ENCODE assay signal across 24 cellular contexts in the genomic region with DNA sequence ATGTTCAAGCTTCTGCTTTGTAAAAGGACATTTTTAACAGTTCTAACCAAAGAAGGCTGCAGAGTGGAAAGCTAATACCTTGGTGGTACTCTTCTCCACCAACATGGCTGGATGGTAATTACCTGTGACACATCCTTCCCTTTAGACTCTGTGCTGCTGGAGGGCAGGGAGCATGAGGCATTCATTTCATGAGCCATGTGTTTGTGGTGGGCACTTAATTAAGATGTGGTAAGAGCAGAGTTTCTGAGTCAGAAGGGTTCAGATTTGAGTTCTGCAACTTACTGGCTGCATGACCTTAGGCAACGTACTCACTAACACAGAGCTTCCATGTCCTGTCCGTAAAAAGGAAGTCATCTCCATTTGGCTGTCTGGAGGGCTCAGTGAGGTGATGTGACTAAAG. TPM values are rescaled to one million over a fixed set of nuclear protein-coding genes. Genes with fewer than 3 reads are reported as not detected.
DNase-seq lines count a peak whose midpoint lies in the region; ATAC-seq and TF ChIP-seq lines count a peak whose summit lies in the region.
"Had no signal": no experiment of that assay in that cellular context is flagged by ENCODE, and none has a peak within 500 bp of the region (broad histone marks: within the 10 kb centered on the region; RNA-seq: fewer than 3 reads in every experiment).

No MANE protein-coding gene starts in this region.

- no peak overlapping the region for H2AFZ ChIP-seq in GM23248
- H2AFZ ChIP-seq in PC-3 (ENCODE audit: low read length) = no peak overlapping the region

- 47 to 58% methylated on average over 2 of the region's 2 CpGs for WGBS in GM23248 (ENCODE audit: low coverage in 1 of 2, low lambda C conversion rate in 2 of 2, missing lambda C conversion rate in 2 of 2), 2 experiments
- 42 to 75% (median 65%) methylated on average over 2 of the region's 2 CpGs for WGBS in adrenal gland, 4 donors

- BruUV-seq in PC-3 (replicated peaks; lab: Mats Ljungman, UMichigan) = no TSS peak

- H3K9ac ChIP-seq in GM23248 (no peak overlapping the region), PC-3 (ENCODE audit: low read length) (no peak overlapping the region)

- H3K9me3 Mint-ChIP-seq in naive thymus-derived CD8-positive, alpha-beta T cell = peaks cover 0 to 5% (median 3%) of the 10 kb centered on the region in 9 donors
- H3K9me3 Mint-ChIP-seq: natural killer cell had no signal

- intact Hi-C loops in PC-3 (cut with micrococcal nuclease) (no loop called here), adrenal gland (cut with DNase I) (loop anchor here in 1 of 2 donors (10.0 kb wide), 1 partner anchor 774 kb away; no protein-coding TSS in a partner anchor)

- H4K20me1 ChIP-seq in GM23248 (ENCODE audit: insufficient read depth) = no peaks in the 10 kb centered on the region
- H4K20me1 ChIP-seq in PC-3 (ENCODE audit: low read length) = no peaks in the 10 kb centered on the region

- H3K79me2 ChIP-seq in GM23248 (ENCODE audit: insufficient read depth) = no peaks in the 10 kb centered on the region
- H3K79me2 ChIP-seq in PC-3 (ENCODE audit: low read length) = no peaks in the 10 kb centered on the region

- H3K4me3 Mint-ChIP-seq in naive thymus-derived CD8-positive, alpha-beta T cell = no peak overlapping the region
- H3K4me3 Mint-ChIP-seq: CD8-positive, alpha-beta T cell; dendritic cell treated with granulocyte-macrophage colony-stimulating factor and Interleukin-4, amounts not matched to agents 40 ng/mL and 50 ng/mL, for 4 days; natural killer cell; T-helper 1 cell treated with Interleukin-12 subunit alpha and Interleukin-12 subunit beta and Interleukin-4 antibody, amounts not matched to agents 30 μg/mL and 1 μg/mL, for 36 hours had no signal

- no peaks in the 10 kb centered on the region; the same call in none of the 2 replicates for H3K27me3 ChIP-seq in GM23248 (replicated peaks; ENCODE audit: insufficient read depth)
- H3K27me3 ChIP-seq in PC-3 (ENCODE audit: low read length) = no peaks in the 10 kb centered on the region
- H3K27me3 ChIP-seq in adrenal gland = peaks cover 18% of the 10 kb centered on the region

- TF ChIP-seq CTCF in PC-3 (conservative IDR thresholded peaks at IDR 0.05; ENCODE audit: low read depth, low read length) (no peak), adrenal gland (IDR thresholded peaks at IDR 0.05) (no peak)

- H3K9me3 ChIP-seq in GM23248 (ENCODE audit: low read depth) (no peaks in the 10 kb centered on the region), PC-3 (ENCODE audit: low read length) (no peaks in the 10 kb centered on the region), adrenal gland (replicated peaks in 1 of 3) (no peaks in the 10 kb centered on the region)
- H3K9me3 ChIP-seq: SJSA1 had no signal

- in situ Hi-C loops in GM23248 (cut with MboI) = loop anchor here (25.0 kb wide), 2 partner anchors 642 to 767 kb away; no protein-coding TSS in a partner anchor

- H3K27ac ChIP-seq in GM23248 (no peak overlapping the region), PC-3 (ENCODE audit: low read length) (no peak overlapping the region), adrenal gland (no peak overlapping the region)
- H3K27ac ChIP-seq: SJSA1, spleen had no signal

- peaks cover 0 to 8% (median 4%) of the 10 kb centered on the region in 3 donors for H3K36me3 Mint-ChIP-seq in naive thymus-derived CD8-positive, alpha-beta T cell
- H3K36me3 Mint-ChIP-seq: CD8-positive, alpha-beta T cell; natural killer cell had no signal

- no peak overlapping the region for H3K4me3 ChIP-seq in GM23248
- no peak overlapping the region for H3K4me3 ChIP-seq in PC-3 (ENCODE audit: low read length)
- H3K4me3 ChIP-seq in adrenal gland = no peak overlapping the region
- H3K4me3 ChIP-seq: SJSA1, spleen had no signal

- no peak for ATAC-seq in PC-3
- ATAC-seq in naive thymus-derived CD8-positive, alpha-beta T cell = no peak
- ATAC-seq: CD8-positive, alpha-beta T cell; natural killer cell had no signal

- H3K27me3 Mint-ChIP-seq in naive thymus-derived CD8-positive, alpha-beta T cell = peaks cover 20 to 65% (median 36%) of the 10 kb centered on the region in 5 donors

- no peak overlapping the region for H3K27ac Mint-ChIP-seq in naive thymus-derived CD8-positive, alpha-beta T cell
- H3K27ac Mint-ChIP-seq: CD8-positive, alpha-beta T cell; dendritic cell treated with granulocyte-macrophage colony-stimulating factor and Interleukin-4, amounts not matched to agents 40 ng/mL and 50 ng/mL, for 4 days; natural killer cell; T-helper 1 cell treated with Interleukin-12 subunit alpha and Interleukin-12 subunit beta and Interleukin-4 antibody, amounts not matched to agents 30 μg/mL and 1 μg/mL, for 36 hours had no signal

- H3K9me2 ChIP-seq in GM23248 (ENCODE audit: insufficient read depth) (no peaks in the 10 kb centered on the region), PC-3 (replicated peaks; ENCODE audit: low read length) (no peaks in the 10 kb centered on the region)

- no peaks in the 10 kb centered on the region for H3K4me1 Mint-ChIP-seq in naive thymus-derived CD8-positive, alpha-beta T cell
- H3K4me1 Mint-ChIP-seq: natural killer cell had no signal

- no peaks in the 10 kb centered on the region for H3K36me3 ChIP-seq in GM23248 (ENCODE audit: low read depth)
- H3K36me3 ChIP-seq in PC-3 (ENCODE audit: low read depth, low read length) = no peaks in the 10 kb centered on the region
- no peaks in the 10 kb centered on the region for H3K36me3 ChIP-seq in adrenal gland (replicated peaks in 1 of 2)
- H3K36me3 ChIP-seq: SJSA1, spleen had no signal

- H3K4me1 ChIP-seq in GM23248 (ENCODE audit: insufficient read depth) (no peaks in the 10 kb centered on the region), PC-3 (ENCODE audit: insufficient read depth, low read length) (peaks cover 24% of the 10 kb centered on the region; the same call in 1 of the 2 replicates), adrenal gland (replicated peaks in 1 of 2) (no peaks in the 10 kb centered on the region)

- DNase-seq in Daoy (ENCODE audit: low read depth) = peak; percentile 62
- peak; percentile 54 for DNase-seq in GM23248
- peak; percentile 35 for DNase-seq in PC-3
- DNase-seq in fibroblast of gingiva (ENCODE audit: low read depth) = peak; percentile 5
- no peak for DNase-seq in stimulated activated CD8-positive, alpha-beta memory T cell treated with anti-CD3 and anti-CD28 coated beads, Interleukin-4, amount 100 ng/mL, for 48 hours
- DNase-seq in naive thymus-derived CD8-positive, alpha-beta T cell = no peak
- no peak for DNase-seq in SK-N-DZ (ENCODE audit: low spot score)
- DNase-seq in adrenal gland = no peak
- DNase-seq: activated CD4-positive, alpha-beta T cell treated with anti-CD3 and anti-CD28 coated beads, Interleukin-2, amount 50 U/mL, for 1 hour; activated CD8-positive, alpha-beta memory T cell treated with anti-CD3 and anti-CD28 coated beads, Interleukin-2, amount 50 U/mL, for 48 hours; activated gamma-delta T cell treated with Interleukin-2 at 50 U/mL for 16 hours; CD8-positive, alpha-beta T cell; IMR-90; mesendoderm; natural killer cell; NCI-H1694; NCI-H69; OCI-M1; spleen; stimulated activated CD4-positive, alpha-beta T cell treated with anti-CD3 and anti-CD28 coated beads, Interleukin-4, amount 100 ng/mL, for 4 hours; trophoblast cell had no signal

- CTCF ChIA-PET in PC-3 (lab: Charles Lee) = no interaction called here

- H3F3A ChIP-seq in GM23248 (ENCODE audit: insufficient read depth) = no peaks in the 10 kb centered on the region
- H3F3A ChIP-seq in PC-3 (ENCODE audit: low read length, unreplicated experiment) = no peaks in the 10 kb centered on the region

- TF ChIP-seq POLR2A in adrenal gland (IDR thresholded peaks at IDR 0.05) = no peak

- no peak overlapping the region for H3K4me2 ChIP-seq in GM23248 (ENCODE audit: unreplicated experiment)
- H3K4me2 ChIP-seq in PC-3 (ENCODE audit: low read length) = no peak overlapping the region

- POLR2A ChIA-PET in PC-3 (lab: Charles Lee; ENCODE audit: unreplicated experiment) = no interaction called here
- POLR2A ChIA-PET in naive thymus-derived CD8-positive, alpha-beta T cell (lab: Charles Lee) = no interaction called here

RNA-seq across cellular contexts. Expression of a gene that starts 9.1 kb away (rescaled TPM):
- 11.7 and 12.9 TPM in 2 replicates for total RNA-seq in Daoy (2014; rRNA removed; shearing (Covaris generic))
- total RNA-seq in GM23248 (2014; rRNA removed; shearing (Covaris generic)) = 17.9 and 18.0 TPM in 2 replicates
- polyA plus RNA-seq in GM23248 (2016; fragmentation: Nextera tagmentation; extraction: Ambion mirVana) = 10.7 and 11.3 TPM in 2 replicates
- total RNA-seq in PC-3 (2014; rRNA removed) = 16.3 and 17.1 TPM in 2 replicates
- 1 to 10 TPM; 8.4 to 9.3 TPM for total RNA-seq in naive thymus-derived CD8-positive, alpha-beta T cell
- polyA plus RNA-seq in naive thymus-derived CD8-positive, alpha-beta T cell = 1 to 10 TPM; 4.3 to 6.8 (median 6.7) TPM
- polyA plus RNA-seq in SK-N-DZ (2014; cell fraction: cytosol; rRNA removed) = 9.9 and 10.0 TPM in 2 replicates
- 45.5 and 47.4 TPM in 2 replicates for polyA plus RNA-seq in SK-N-DZ (2014; cell fraction: nucleus; rRNA removed)
- total RNA-seq in adrenal gland = 10 to 100 TPM in 7 of 8 donors, 1 to 10 TPM in 1; 7.1 to 15.5 (median 11.9) TPM
- polyA plus RNA-seq in adrenal gland = 10 to 100 TPM in 2 of 3 donors, 1 to 10 TPM in 1; 8.0 to 54.9 (median 53.8) TPM

Comparison
In these comparisons a context has a peak if more than half of its experiments do, and no peak if none do; other contexts are left out.
1. DNase-seq: peak in Daoy (single experiment), GM23248 (single experiment), PC-3 (single experiment) and fibroblast of gingiva (single experiment); none in stimulated activated CD8-positive, alpha-beta memory T cell treated with anti-CD3 and anti-CD28 coated beads, Interleukin-4, amount 100 ng/mL, for 48 hours (single experiment), naive thymus-derived CD8-positive, alpha-beta T cell (0 of 10), SK-N-DZ (single experiment) and adrenal gland (0 of 7).